15 cellular contexts compared by ENCODE assay signal in the genomic region with DNA sequence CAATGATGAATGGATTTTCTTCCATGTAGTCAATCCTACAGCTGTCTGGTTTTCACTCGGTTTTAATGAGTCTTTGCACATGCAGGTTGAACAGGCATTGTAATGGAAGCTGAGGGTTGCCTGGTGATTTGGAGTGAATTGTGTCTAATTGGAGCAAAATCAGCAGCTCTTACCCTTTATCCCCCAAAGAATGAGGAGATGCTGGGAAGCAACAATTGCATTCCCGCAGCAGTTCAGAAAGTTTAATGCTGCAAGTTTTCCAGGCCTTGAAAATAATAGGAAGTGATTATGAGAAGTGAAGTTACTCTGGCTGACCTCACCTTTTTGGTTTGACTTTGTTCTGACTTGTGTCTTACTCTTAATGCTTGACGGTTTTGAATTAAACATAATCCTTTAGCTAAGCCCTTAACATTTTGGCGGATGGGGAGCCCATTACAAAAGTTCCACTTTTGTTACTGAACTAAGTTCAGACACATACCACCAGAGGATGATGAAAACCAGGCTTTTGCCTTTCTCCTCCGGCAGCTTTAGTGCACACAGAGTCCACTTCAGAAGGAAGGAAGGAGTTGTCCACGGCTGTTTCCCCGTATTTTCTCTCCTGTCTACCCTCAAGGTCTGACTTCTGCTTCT.
"Had no signal": no experiment of that assay in that cellular context is flagged by ENCODE, and none has a peak within 500 bp of the region (broad histone marks: within the 10 kb centered on the region; RNA-seq: fewer than 3 reads in every experiment).

No MANE protein-coding gene starts in this region.

- H3K36me3 Mint-ChIP-seq: activated naive CD4-positive, alpha-beta T cell treated with anti-CD3 and anti-CD28 coated beads, Interleukin-2, amount 10 ng/mL, durations not matched to agents 7 days and 5 days had no signal

- H3K36me3 ChIP-seq: prostate gland, thoracic aorta had no signal

- H3K27ac ChIP-seq: prostate gland, thoracic aorta had no signal

- H3K4me1 ChIP-seq: prostate gland had no signal

- H3K9me3 Mint-ChIP-seq: activated naive CD4-positive, alpha-beta T cell treated with anti-CD3 and anti-CD28 coated beads, Interleukin-2, amount 10 ng/mL, durations not matched to agents 7 days and 5 days; nephron had no signal

- H3K4me3 ChIP-seq: prostate gland, thoracic aorta had no signal

- DNase-seq: activated CD4-positive, alpha-beta T cell treated with anti-CD3 and anti-CD28 coated beads, Interleukin-2, amount 50 U/mL, for 48 hours; activated naive CD4-positive, alpha-beta T cell treated with anti-CD3 and anti-CD28 coated beads, Interleukin-2, amount 10 ng/mL, durations not matched to agents 7 days and 5 days; erythroblast; hippocampal formation; mammary epithelial cell; stimulated activated CD4-positive, alpha-beta T cell treated with anti-CD3 and anti-CD28 coated beads, Interleukin-1b, Interleukin-23, amount 100 ng/mL, for 48 hours; T-helper 1 cell had no signal

- H3K4me3 Mint-ChIP-seq: activated naive CD4-positive, alpha-beta T cell treated with anti-CD3 and anti-CD28 coated beads, Interleukin-2, amount 10 ng/mL, durations not matched to agents 7 days and 5 days; activated T-helper 17 cell treated with anti-CD3 and anti-CD28 coated beads, Interleukin-2, amount 50 U/mL, for 72 hours; nephron had no signal

- H3K9me3 ChIP-seq: prostate gland, thoracic aorta had no signal

- FAIRE-seq: keratinocyte, urothelium cell line had no signal

- H3K27ac Mint-ChIP-seq: activated naive CD4-positive, alpha-beta T cell treated with anti-CD3 and anti-CD28 coated beads, Interleukin-2, amount 10 ng/mL, durations not matched to agents 7 days and 5 days; activated T-helper 17 cell treated with anti-CD3 and anti-CD28 coated beads, Interleukin-2, amount 50 U/mL, for 72 hours; nephron had no signal

- H3K4me1 Mint-ChIP-seq: activated naive CD4-positive, alpha-beta T cell treated with anti-CD3 and anti-CD28 coated beads, Interleukin-2, amount 10 ng/mL, durations not matched to agents 7 days and 5 days; activated T-helper 17 cell treated with anti-CD3 and anti-CD28 coated beads, Interleukin-2, amount 50 U/mL, for 72 hours had no signal

- ATAC-seq: activated T-helper 17 cell treated with anti-CD3 and anti-CD28 coated beads, Interleukin-2, amount 50 U/mL, for 72 hours; left lobe of liver; sciatic nerve had no signal
